In genomic region chr20:8981482-8981881, GRCh38 we compare ENCODE assay signal across 23 cellular contexts.
"Had no signal": no experiment of that assay in that cellular context is flagged by ENCODE, and none has a peak within 500 bp of the region (broad histone marks: within the 10 kb centered on the region; RNA-seq: fewer than 3 reads in every experiment).

No MANE protein-coding gene starts in this region.

- H3K4me1 ChIP-seq: right lobe of liver, suprapubic skin, transverse colon, upper lobe of right lung, uterus had no signal

- H3K36me3 ChIP-seq: ovary, right lobe of liver, suprapubic skin, transverse colon, upper lobe of right lung, uterus had no signal

- DNase-seq: cerebellar nuclear complex; cortex of kidney; effector memory CD8-positive, alpha-beta T cell; foreskin melanocyte; mesendoderm; midbrain; naive thymus-derived CD8-positive, alpha-beta T cell; nephron progenitor cell; occipital lobe; ovary; posterior cingulate gyrus; right lobe of liver; small intestine; stimulated activated CD4-positive, alpha-beta T cell treated with anti-CD3 and anti-CD28 coated beads, Interleukin-15, amount 100 ng/mL, for 24 hours; stimulated activated CD4-positive, alpha-beta T cell treated with anti-CD3 and anti-CD28 coated beads, Interleukin-2, amount 100 ng/mL, for 48 hours; stimulated activated naive B cell treated with anti-CD40 and anti-IgM and Interleukin-4, amounts not matched to agents 10 μg/mL and 1 μg/mL and 100 μg/mL, for 72 hours; transverse colon; upper lobe of right lung; uterus had no signal

- ATAC-seq: effector memory CD8-positive, alpha-beta T cell; naive thymus-derived CD8-positive, alpha-beta T cell; right lobe of liver; stimulated activated naive B cell treated with anti-CD40 and anti-IgM and Interleukin-4, amounts not matched to agents 10 μg/mL and 1 μg/mL and 100 μg/mL, for 72 hours; upper lobe of right lung had no signal

- H3K27ac ChIP-seq: ovary, right lobe of liver, suprapubic skin, transverse colon, upper lobe of right lung, uterus had no signal

- H3K4me3 ChIP-seq: lung, ovary, right lobe of liver, suprapubic skin, transverse colon, upper lobe of right lung, uterus had no signal

- FAIRE-seq: endometrium, keratinocyte, small intestine had no signal

- H3K27me3 ChIP-seq: ovary, right lobe of liver, suprapubic skin, transverse colon, upper lobe of right lung, uterus had no signal

- H3K9me3 ChIP-seq: ovary, right lobe of liver, suprapubic skin, transverse colon, upper lobe of right lung, uterus had no signal
